In genomic region chr17:49361902-49362722, GRCh38 we compare ENCODE assay signal across 1 cellular context.
TF ChIP-seq lines count a peak whose summit lies in the region.

Gene ZNF652, minus strand, starts transcription at chr17:49362250. Its CDS starts 44,525 bp downstream, at chr17:49317725.

TF ChIP-seq in HepG2, 621 proteins besides CTCF, POLR2A, EP300 and RAD21 (continued from another document and continues in another):
- TF ChIP-seq ZMAT5 (CRISPR knock-in tag; IDR thresholded peaks at IDR 0.05; ENCODE audit: borderline replicate concordance, low read depth) (no peak), ZNF142 (CRISPR knock-in tag; IDR thresholded peaks at IDR 0.05) (no peak), ZNF235 (CRISPR knock-in tag; IDR thresholded peaks at IDR 0.05; ENCODE audit: borderline replicate concordance) (0 out of 2 replicates have a peak, but pooled peaks have one; percentile 11), GFI1 (CRISPR knock-in tag; IDR thresholded peaks at IDR 0.05; ENCODE audit: borderline replicate concordance) (no peak), POGZ (CRISPR knock-in tag; IDR thresholded peaks at IDR 0.05) (peak; percentile 34; the same call in 1 of the 2 replicates), MAFF (IDR thresholded peaks at IDR 0.05; ENCODE audit: low read depth, low read length) (no peak), UBTF (CRISPR knock-in tag; IDR thresholded peaks at IDR 0.05) (peak; percentile 42; the same call in 1 of the 2 replicates), ZNF776 (CRISPR knock-in tag; IDR thresholded peaks at IDR 0.05) (0 out of 2 replicates have a peak, but pooled peaks have one; percentile 12), GTF2F1 (IDR thresholded peaks at IDR 0.05; ENCODE audit: low read length) (no peak), ZNF772 (CRISPR knock-in tag; IDR thresholded peaks at IDR 0.05) (no peak; the same call in 1 of the 2 replicates), NR2F2 (IDR thresholded peaks at IDR 0.05; ENCODE audit: borderline replicate concordance, low read depth) (no peak), ZNF597 (CRISPR knock-in tag; IDR thresholded peaks at IDR 0.05) (no peak), DPF2 (CRISPR knock-in tag; IDR thresholded peaks at IDR 0.05; ENCODE audit: borderline replicate concordance, low read depth) (no peak), PAXIP1 (CRISPR knock-in tag; conservative IDR thresholded peaks at IDR 0.05) (peak; percentile 39; the same call in 1 of the 2 replicates), ZNF883 (CRISPR knock-in tag; IDR thresholded peaks at IDR 0.05; ENCODE audit: not compliant biosample characterization) (peak; percentile 57), HNF4G (IDR thresholded peaks at IDR 0.05; ENCODE audit: borderline replicate concordance, low read depth, low read length) (no peak), HNF4G (CRISPR knock-in tag; IDR thresholded peaks at IDR 0.05; ENCODE audit: borderline replicate concordance, low read depth) (no peak), SETDB1 (CRISPR knock-in tag; IDR thresholded peaks at IDR 0.05; ENCODE audit: borderline replicate concordance) (no peak), ZNF670 (CRISPR knock-in tag; IDR thresholded peaks at IDR 0.05; ENCODE audit: borderline replicate concordance) (no peak), ZNF530 (CRISPR knock-in tag; IDR thresholded peaks at IDR 0.05; ENCODE audit: low read depth) (no peak), ZNF543 (CRISPR knock-in tag; IDR thresholded peaks at IDR 0.05) (0 out of 2 replicates have a peak, but pooled peaks have one; percentile 18), SALL1 (CRISPR knock-in tag; IDR thresholded peaks at IDR 0.05) (peak; percentile 61; the same call in 1 of the 2 replicates), SP140L (CRISPR knock-in tag; IDR thresholded peaks at IDR 0.05; ENCODE audit: borderline replicate concordance) (0 out of 2 replicates have a peak, but pooled peaks have one; percentile 85), ZBTB4 (CRISPR knock-in tag; IDR thresholded peaks at IDR 0.05; ENCODE audit: borderline replicate concordance) (no peak), ZNF747 (CRISPR knock-in tag; IDR thresholded peaks at IDR 0.05; ENCODE audit: borderline replicate concordance) (peak; percentile 50; the same call in 1 of the 2 replicates), ZNF691 (CRISPR knock-in tag; IDR thresholded peaks at IDR 0.05; ENCODE audit: borderline replicate concordance, low read depth) (no peak; the same call in 1 of the 2 replicates), CREB1 (IDR thresholded peaks at IDR 0.05) (no peak), CREB1 (CRISPR knock-in tag; IDR thresholded peaks at IDR 0.05) (no peak), MXD4 (CRISPR knock-in tag; IDR thresholded peaks at IDR 0.05) (peak; percentile 32), IKZF1 (IDR thresholded peaks at IDR 0.05) (no peak), ZNF264 (CRISPR knock-in tag; IDR thresholded peaks at IDR 0.05) (no peak), HMGA1 (CRISPR knock-in tag; conservative IDR thresholded peaks at IDR 0.05) (no peak), HIC2 (CRISPR knock-in tag; IDR thresholded peaks at IDR 0.05; ENCODE audit: low read depth) (no peak), GLI4 (CRISPR knock-in tag; IDR thresholded peaks at IDR 0.05; ENCODE audit: borderline replicate concordance) (peak; percentile 24; the same call in 1 of the 2 replicates), TMF1 (CRISPR knock-in tag; IDR thresholded peaks at IDR 0.05; ENCODE audit: low read depth) (0 out of 2 replicates have a peak, but pooled peaks have one; percentile 23)
